ENCODE assay signal across 8 cellular contexts in genomic region chr1:220874201-220874655, GRCh38. TPM values are rescaled to one million over a fixed set of nuclear protein-coding genes. Genes with fewer than 3 reads are reported as not detected.
DNase-seq lines count a peak whose midpoint lies in the region; ATAC-seq and TF ChIP-seq lines count a peak whose summit lies in the region.

No MANE protein-coding gene starts in this region.

- H3K27ac ChIP-seq in right cardiac atrium (ENCODE audit: low read length) = no peak overlapping the region

- DNase-seq in AG09309 (ENCODE audit: low read depth) = no peak
- peak; percentile 54 for DNase-seq in GM13976 (ENCODE audit: low spot score)
- peak; percentile 61 for DNase-seq in NB4 (ENCODE audit: low read depth)
- DNase-seq in adipocyte (ENCODE audit: low read depth) = peak; percentile 87
- peak; percentile 49 to 76 (median 70) for DNase-seq in right cardiac atrium
- no peak for DNase-seq in stimulated activated naive B cell treated with anti-CD40 and anti-IgM and Interleukin-4, amounts not matched to agents 10 μg/mL and 1 μg/mL and 100 μg/mL, for 72 hours
- DNase-seq in stimulated activated CD4-positive, alpha-beta T cell treated with anti-CD3 and anti-CD28 coated beads, Interleukin-4, amount 100 ng/mL, for 1 hour = no peak

- H3K27ac Mint-ChIP-seq in stimulated activated naive B cell treated with anti-CD40 and anti-IgM and Interleukin-4, amounts not matched to agents 10 μg/mL and 1 μg/mL and 100 μg/mL, for 72 hours = peak overlapping the region; percentile 16

- H3K4me1 Mint-ChIP-seq in stimulated activated naive B cell treated with anti-CD40 and anti-IgM and Interleukin-4, amounts not matched to agents 10 μg/mL and 1 μg/mL and 100 μg/mL, for 72 hours = peaks cover 27 to 44% of the 10 kb centered on the region in 2 donors

- peaks cover 0 to 6% of the 10 kb centered on the region in 2 donors for H3K27me3 Mint-ChIP-seq in stimulated activated naive B cell treated with anti-CD40 and anti-IgM and Interleukin-4, amounts not matched to agents 10 μg/mL and 1 μg/mL and 100 μg/mL, for 72 hours

- H3K36me3 Mint-ChIP-seq in stimulated activated naive B cell treated with anti-CD40 and anti-IgM and Interleukin-4, amounts not matched to agents 10 μg/mL and 1 μg/mL and 100 μg/mL, for 72 hours = peaks cover 0 to 9% of the 10 kb centered on the region in 2 donors

- no peaks in the 10 kb centered on the region for H3K36me3 ChIP-seq in adipocyte (ENCODE audit: control insufficient read depth, insufficient read depth, low read length, severe bottlenecking)

- TF ChIP-seq POLR2A in NB4 (IDR thresholded peaks at IDR 0.05; ENCODE audit: extremely low read depth, insufficient read length) = no peak

- no peaks in the 10 kb centered on the region for H3K9me3 Mint-ChIP-seq in stimulated activated naive B cell treated with anti-CD40 and anti-IgM and Interleukin-4, amounts not matched to agents 10 μg/mL and 1 μg/mL and 100 μg/mL, for 72 hours

- TF ChIP-seq CTCF in AG09309 (IDR thresholded peaks at IDR 0.05; ENCODE audit: control insufficient read depth, insufficient read depth, low read depth, low read length, missing control alignments) = peak; percentile 79
- peak; percentile 62 for TF ChIP-seq CTCF in GM13976 (IDR thresholded peaks at IDR 0.05; ENCODE audit: borderline replicate concordance, control extremely low read depth, extremely low read depth, insufficient read depth, missing control alignments)
- TF ChIP-seq CTCF in NB4 (IDR thresholded peaks at IDR 0.05; ENCODE audit: low read depth, low read length) = peak; percentile 50

- H3K9ac ChIP-seq in adipocyte (ENCODE audit: low read length) = no peak overlapping the region

- ATAC-seq in right cardiac atrium = peak in 1 of 2 donors; percentile 27
- ATAC-seq in stimulated activated naive B cell treated with anti-CD40 and anti-IgM and Interleukin-4, amounts not matched to agents 10 μg/mL and 1 μg/mL and 100 μg/mL, for 72 hours (replicated peaks) = no peak
- no peak for ATAC-seq in GM21825 (IDR thresholded peaks at IDR 0.05; ENCODE audit: unreplicated experiment)

- 5% methylated on average over 4 of the region's 4 CpGs for WGBS in right cardiac atrium

- H3K4me1 ChIP-seq in adipocyte (ENCODE audit: control insufficient read depth, insufficient read depth, low read length) (peaks cover 4% of the 10 kb centered on the region), right cardiac atrium (ENCODE audit: control insufficient read depth, insufficient read depth, low read length) (peaks cover 2% of the 10 kb centered on the region)

- H3K4me3 Mint-ChIP-seq in stimulated activated naive B cell treated with anti-CD40 and anti-IgM and Interleukin-4, amounts not matched to agents 10 μg/mL and 1 μg/mL and 100 μg/mL, for 72 hours = no peak overlapping the region

- H3K9me3 ChIP-seq in adipocyte (ENCODE audit: control insufficient read depth, low read length) (no peaks in the 10 kb centered on the region), right cardiac atrium (ENCODE audit: control insufficient read depth, low read length) (no peaks in the 10 kb centered on the region)

- intact Hi-C loops in right cardiac atrium (cut with DNase I) = loop anchor here in 3 of 4 donors (5.0 to 10.0 kb wide), 3 partner anchors 331 to 561 kb away; no protein-coding TSS in a partner anchor

- H3K27me3 ChIP-seq in adipocyte (replicated peaks; ENCODE audit: control insufficient read depth, insufficient read depth, low read length) (no peaks in the 10 kb centered on the region), right cardiac atrium (ENCODE audit: control insufficient read depth, insufficient read depth) (no peaks in the 10 kb centered on the region)

- H3K4me3 ChIP-seq in AG09309 (ENCODE audit: control insufficient read depth, low read depth, low read length) = no peak overlapping the region
- no peak overlapping the region for H3K4me3 ChIP-seq in NB4 (ENCODE audit: low read depth, low read length)
- no peak overlapping the region for H3K4me3 ChIP-seq in adipocyte (ENCODE audit: low read length)
- no peak overlapping the region for H3K4me3 ChIP-seq in right cardiac atrium (ENCODE audit: low read length)

- in situ Hi-C loops in GM13976 (cut with MboI; ENCODE audit: low sequenced_read_pairs, unreplicated experiment) = loop anchor here (5.0 kb wide), 1 partner anchor 333 kb away; no protein-coding TSS in a partner anchor

RNA-seq across cellular contexts. Expression of gene HLX, which starts 5.0 kb away (rescaled TPM):
- 1 to 10 TPM; 4.1 to 9.4 (median 6.9) TPM for total RNA-seq in right cardiac atrium
- 9.7 TPM for polyA plus RNA-seq in right cardiac atrium

Comparison
In these comparisons a context has a peak if more than half of its experiments do, and no peak if none do; other contexts are left out.
1. DNase-seq: peak in GM13976 (single experiment), NB4 (single experiment), adipocyte (single experiment) and right cardiac atrium (3 of 3); none in AG09309 (single experiment), stimulated activated naive B cell treated with anti-CD40 and anti-IgM and Interleukin-4, amounts not matched to agents 10 μg/mL and 1 μg/mL and 100 μg/mL, for 72 hours (single experiment) and stimulated activated CD4-positive, alpha-beta T cell treated with anti-CD3 and anti-CD28 coated beads, Interleukin-4, amount 100 ng/mL, for 1 hour (single experiment).
2. Peak in every context shown above with its lines, with median percentiles within 50 percentile points of each other: CTCF ChIP-seq.